8 cellular contexts compared by ENCODE assay signal in the genomic region with DNA sequence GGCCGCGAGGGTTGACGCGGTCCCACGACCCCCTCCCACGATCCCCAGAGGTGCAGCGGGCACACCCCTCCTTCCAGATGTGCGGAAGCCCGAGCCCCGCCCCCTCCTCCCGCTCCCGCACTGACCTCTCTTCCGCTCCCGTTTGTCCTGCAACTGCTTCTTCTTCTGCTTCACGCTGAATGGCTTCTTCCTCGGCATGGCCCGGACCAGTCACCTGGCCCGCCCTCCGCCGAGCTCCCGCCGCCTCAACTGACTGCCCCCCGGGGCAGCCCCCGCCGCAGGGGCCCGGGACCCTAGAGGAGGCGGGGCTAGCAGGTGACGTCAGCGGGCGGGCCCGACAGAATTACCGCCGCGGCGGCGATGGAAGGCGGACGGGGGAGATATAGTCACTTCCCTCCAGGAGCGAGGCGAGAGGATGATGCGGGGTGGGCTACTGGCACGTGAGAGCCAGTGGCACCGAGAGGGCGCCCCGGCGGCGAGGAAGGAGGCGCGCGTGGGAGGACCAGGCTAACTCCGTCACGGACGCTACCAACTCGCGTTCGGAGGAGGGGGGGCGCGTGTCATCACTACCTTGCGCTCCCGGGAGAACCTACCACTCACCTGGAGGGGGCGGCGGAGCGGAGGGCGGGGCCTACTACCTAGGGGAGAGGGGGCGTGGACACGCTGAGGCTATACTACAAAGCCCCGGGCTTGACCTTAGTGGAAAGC. TPM values are rescaled to one million over a fixed set of nuclear protein-coding genes. Genes with fewer than 3 reads are reported as not detected.
DNase-seq lines count a peak whose midpoint lies in the region; TF ChIP-seq lines count a peak whose summit lies in the region.

A gene with protein sequence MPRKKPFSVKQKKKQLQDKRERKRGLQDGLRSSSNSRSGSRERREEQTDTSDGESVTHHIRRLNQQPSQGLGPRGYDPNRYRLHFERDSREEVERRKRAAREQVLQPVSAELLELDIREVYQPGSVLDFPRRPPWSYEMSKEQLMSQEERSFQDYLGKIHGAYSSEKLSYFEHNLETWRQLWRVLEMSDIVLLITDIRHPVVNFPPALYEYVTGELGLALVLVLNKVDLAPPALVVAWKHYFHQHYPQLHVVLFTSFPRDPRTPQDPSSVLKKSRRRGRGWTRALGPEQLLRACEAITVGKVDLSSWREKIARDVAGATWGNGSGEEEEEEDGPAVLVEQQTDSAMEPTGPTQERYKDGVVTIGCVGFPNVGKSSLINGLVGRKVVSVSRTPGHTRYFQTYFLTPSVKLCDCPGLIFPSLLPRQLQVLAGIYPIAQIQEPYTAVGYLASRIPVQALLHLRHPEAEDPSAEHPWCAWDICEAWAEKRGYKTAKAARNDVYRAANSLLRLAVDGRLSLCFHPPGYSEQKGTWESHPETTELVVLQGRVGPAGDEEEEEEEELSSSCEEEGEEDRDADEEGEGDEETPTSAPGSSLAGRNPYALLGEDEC (minus strand): TSS at position 484 of the 708 bp plus-strand sequence. CDS start 286 bp downstream, at position 198.

- H3K36me3 ChIP-seq in H7 (replicated peaks; ENCODE audit: control insufficient read depth, insufficient read depth, low read length) (peaks cover 21% of the 10 kb centered on the region), MG63 (peaks cover 16% of the 10 kb centered on the region)

- H3K4me1 Mint-ChIP-seq in neural crest cell, result peaks cover 32% of the 10 kb centered on the region

- H3K27ac Mint-ChIP-seq in neural crest cell (ENCODE audit: unreplicated experiment), result peak within 1 kb of the TSS; percentile 100

- peaks cover 2% of the 10 kb centered on the region for H3K36me3 Mint-ChIP-seq in neural crest cell (ENCODE audit: low read depth)

- H3K27me3 Mint-ChIP-seq in neural crest cell (ENCODE audit: low read depth), result no peaks in the 10 kb centered on the region

- DNase-seq in ELF-1 (ENCODE audit: low read depth, low spot score), result peak; percentile 96
- DNase-seq in H7, result peak; percentile 98
- peak; percentile 86 for DNase-seq in MG63
- peak; percentile 37 for DNase-seq in SIG-M5 (lab: John Stamatoyannopoulos, UW)
- DNase-seq in activated gamma-delta T cell (lab: John Stamatoyannopoulos, UW), result peak; percentile 97
- peak; percentile 75 for DNase-seq in fibroblast of the conjunctiva (ENCODE audit: low read depth)
- DNase-seq in neural crest cell (ENCODE audit: low read depth, low spot score), result peak; percentile 89
- peak; percentile 72 for DNase-seq in stromal cell of bone marrow (ENCODE audit: low read depth)

- peak within 1 kb of the TSS; percentile 93 for H3K4me3 Mint-ChIP-seq in neural crest cell

- no peak for TF ChIP-seq CTCF in neural crest cell (conservative IDR thresholded peaks at IDR 0.05)

- H3K4me3 ChIP-seq in H7 (ENCODE audit: insufficient read depth, low read depth, low read length) (peak within 1 kb of the TSS; percentile 75), MG63 (peak within 1 kb of the TSS; percentile 92)

- H3K9me3 Mint-ChIP-seq in neural crest cell, result no peaks in the 10 kb centered on the region

- H3K9me3 ChIP-seq in MG63, result no peaks in the 10 kb centered on the region

- no peaks in the 10 kb centered on the region for H3K27me3 ChIP-seq in H7 (ENCODE audit: control insufficient read depth, insufficient read depth, low read length)
- H3K27me3 ChIP-seq in MG63, result no peaks in the 10 kb centered on the region

RNA-seq across cellular contexts. Expression of the gene that starts here (rescaled TPM):
- 59.0 and 78.4 TPM in 2 replicates for total RNA-seq in H7 (2014; rRNA removed; shearing (Covaris generic))
- total RNA-seq in MG63 (2014; rRNA removed; shearing (Covaris generic); ENCODE audit: low replicate concordance), result 27.3 and 33.6 TPM in 2 replicates
- 71.0 and 71.6 TPM in 2 replicates for total RNA-seq in neural crest cell

Comparison
In these comparisons a context has a peak if more than half of its experiments do, and no peak if none do; other contexts are left out.
1. Peak in every context shown above with its lines: DNase-seq and H3K4me3 ChIP-seq.
2. DNase-seq: peak in every context shown above with its lines; median percentile 98 in H7; 97 in activated gamma-delta T cell; 96 in ELF-1; 89 in neural crest cell; 86 in MG63; 75 in fibroblast of the conjunctiva; 72 in stromal cell of bone marrow; 37 in SIG-M5.